Comparison of ENCODE assay signal across 11 cellular contexts in the genomic region with DNA sequence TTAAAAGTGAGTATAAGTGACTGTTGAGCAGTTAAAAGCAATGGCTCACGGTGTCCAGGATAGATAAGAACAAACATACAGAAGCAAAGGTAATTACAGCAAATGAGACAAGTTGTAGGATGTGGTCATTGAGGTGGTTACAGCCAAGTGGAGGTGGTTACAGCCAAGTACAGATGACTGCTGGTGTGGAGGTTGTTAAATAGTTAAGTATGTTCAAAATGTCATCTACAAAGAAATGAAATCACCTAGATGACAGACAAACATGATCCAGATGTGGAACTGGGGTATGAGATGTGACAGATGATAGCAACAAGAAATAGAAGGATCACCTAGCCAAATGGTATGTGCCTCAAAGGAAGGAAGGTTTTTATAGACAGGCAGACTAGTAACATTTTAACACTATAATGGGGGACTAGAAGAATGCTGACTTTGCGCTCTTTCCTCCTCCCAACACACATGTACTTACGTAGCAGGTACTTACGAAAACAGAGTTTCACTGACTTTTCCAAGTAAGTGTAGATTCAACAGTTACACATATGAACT. TPM values are rescaled to one million over a fixed set of nuclear protein-coding genes. Genes with fewer than 3 reads are reported as not detected.
DNase-seq lines count a peak whose midpoint lies in the region; ATAC-seq and TF ChIP-seq lines count a peak whose summit lies in the region.
"Had no signal": no experiment of that assay in that cellular context is flagged by ENCODE, and none has a peak within 500 bp of the region (broad histone marks: within the 10 kb centered on the region; RNA-seq: fewer than 3 reads in every experiment).

No MANE protein-coding gene starts in this region.

- H3K4me1 Mint-ChIP-seq in activated naive CD8-positive, alpha-beta T cell (ENCODE audit: low read depth): peaks cover 68% of the 10 kb centered on the region
- H3K4me1 Mint-ChIP-seq in activated naive CD8-positive, alpha-beta T cell treated with anti-CD3 and anti-CD28 coated beads for 36 hours: peaks cover 59% of the 10 kb centered on the region

- no peak for DNase-seq in activated naive CD8-positive, alpha-beta T cell treated with anti-CD3 and anti-CD28 coated beads for 36 hours
- peak; percentile 12 for DNase-seq in astrocyte of the hippocampus (ENCODE audit: low read depth, low spot score)
- DNase-seq in islet precursor cell: no peak
- no peak for DNase-seq in transverse colon
- no peak for DNase-seq in NCI-H1930 (lab: John Stamatoyannopoulos, UW)
- DNase-seq in stimulated activated CD4-positive, alpha-beta T cell treated with anti-CD3 and anti-CD28 coated beads, Interleukin-4, amount 100 ng/mL, for 4 hours: no peak
- DNase-seq: SHP77 treated with DMSO at 0.1 percent for 48 hours; stimulated activated CD4-positive, alpha-beta T cell treated with anti-CD3 and anti-CD28 coated beads, Interleukin-2, amount 100 ng/mL, for 24 hours had no signal

- ATAC-seq in HG03354 (IDR thresholded peaks at IDR 0.05; ENCODE audit: poor library complexity, severe bottlenecking, unreplicated experiment): peak; percentile 41

- H3K9me3 ChIP-seq in transverse colon: no peaks in the 10 kb centered on the region

- WGBS in transverse colon (ENCODE audit: low coverage in 1 of 2), 2 donors: 63 to 69% methylated on average over 2 to 4 of the region's 4 CpGs

- no peak for TF ChIP-seq POLR2A in transverse colon (IDR thresholded peaks at IDR 0.05)

- no peaks in the 10 kb centered on the region for H3K27me3 ChIP-seq in transverse colon

- H3K27ac ChIP-seq in transverse colon: peak overlapping the region in 1 of 4 donors; percentile 6
- H3K27ac ChIP-seq: C4-2B had no signal

- no peak for TF ChIP-seq CTCF in transverse colon (IDR thresholded peaks at IDR 0.05)

- H3K36me3 ChIP-seq in transverse colon: no peaks in the 10 kb centered on the region

- in situ Hi-C loops in transverse colon (cut with MboI; ENCODE audit: low pct_ligation_motif_present in 1 of 4, low pct_unique_long_range_greater_than_20kb in 1 of 4, low sequenced_read_pairs in 3 of 4): loop anchor here (10.0 to 25.0 kb wide), 4 partner anchors 167 to 458 kb away; a partner anchor contains a TSS

- H3K36me3 Mint-ChIP-seq in activated naive CD8-positive, alpha-beta T cell: peaks cover 10% of the 10 kb centered on the region
- H3K36me3 Mint-ChIP-seq in activated naive CD8-positive, alpha-beta T cell treated with anti-CD3 and anti-CD28 coated beads for 36 hours: peaks cover 14% of the 10 kb centered on the region

- H3K9me3 Mint-ChIP-seq in activated naive CD8-positive, alpha-beta T cell (ENCODE audit: low read depth): peaks cover 3% of the 10 kb centered on the region
- H3K9me3 Mint-ChIP-seq in activated naive CD8-positive, alpha-beta T cell treated with anti-CD3 and anti-CD28 coated beads for 36 hours: peaks cover 4% of the 10 kb centered on the region

- no peak overlapping the region for H3K4me3 ChIP-seq in transverse colon

- intact Hi-C loops in transverse colon (cut with DNase I; ENCODE audit: low total_unique reads): no loop called here

- peaks cover 0 to 28% (median 4%) of the 10 kb centered on the region in 4 donors for H3K4me1 ChIP-seq in transverse colon

- no peak overlapping the region for H3K4me3 Mint-ChIP-seq in activated naive CD8-positive, alpha-beta T cell
- H3K4me3 Mint-ChIP-seq in activated naive CD8-positive, alpha-beta T cell treated with anti-CD3 and anti-CD28 coated beads for 36 hours: no peak overlapping the region

- TF ChIP-seq EP300 in transverse colon (IDR thresholded peaks at IDR 0.05; ENCODE audit: low read depth): no peak

- H3K27me3 Mint-ChIP-seq in activated naive CD8-positive, alpha-beta T cell: no peaks in the 10 kb centered on the region
- H3K27me3 Mint-ChIP-seq in activated naive CD8-positive, alpha-beta T cell treated with anti-CD3 and anti-CD28 coated beads for 36 hours: no peaks in the 10 kb centered on the region

- peak overlapping the region; percentile 30 for H3K27ac Mint-ChIP-seq in activated naive CD8-positive, alpha-beta T cell
- no peak overlapping the region for H3K27ac Mint-ChIP-seq in activated naive CD8-positive, alpha-beta T cell treated with anti-CD3 and anti-CD28 coated beads for 36 hours

RNA-seq across cellular contexts. Expression of a gene that starts 6.8 kb away (rescaled TPM):
- 10 to 100 TPM; 31.2 to 33.1 TPM for total RNA-seq in activated naive CD8-positive, alpha-beta T cell treated with anti-CD3 and anti-CD28 coated beads for 36 hours
- 10 to 100 TPM; 39.0 to 81.1 (median 49.5) TPM for total RNA-seq in transverse colon
